Comparison of ENCODE assay signal across 1 cellular context in the genomic region with DNA sequence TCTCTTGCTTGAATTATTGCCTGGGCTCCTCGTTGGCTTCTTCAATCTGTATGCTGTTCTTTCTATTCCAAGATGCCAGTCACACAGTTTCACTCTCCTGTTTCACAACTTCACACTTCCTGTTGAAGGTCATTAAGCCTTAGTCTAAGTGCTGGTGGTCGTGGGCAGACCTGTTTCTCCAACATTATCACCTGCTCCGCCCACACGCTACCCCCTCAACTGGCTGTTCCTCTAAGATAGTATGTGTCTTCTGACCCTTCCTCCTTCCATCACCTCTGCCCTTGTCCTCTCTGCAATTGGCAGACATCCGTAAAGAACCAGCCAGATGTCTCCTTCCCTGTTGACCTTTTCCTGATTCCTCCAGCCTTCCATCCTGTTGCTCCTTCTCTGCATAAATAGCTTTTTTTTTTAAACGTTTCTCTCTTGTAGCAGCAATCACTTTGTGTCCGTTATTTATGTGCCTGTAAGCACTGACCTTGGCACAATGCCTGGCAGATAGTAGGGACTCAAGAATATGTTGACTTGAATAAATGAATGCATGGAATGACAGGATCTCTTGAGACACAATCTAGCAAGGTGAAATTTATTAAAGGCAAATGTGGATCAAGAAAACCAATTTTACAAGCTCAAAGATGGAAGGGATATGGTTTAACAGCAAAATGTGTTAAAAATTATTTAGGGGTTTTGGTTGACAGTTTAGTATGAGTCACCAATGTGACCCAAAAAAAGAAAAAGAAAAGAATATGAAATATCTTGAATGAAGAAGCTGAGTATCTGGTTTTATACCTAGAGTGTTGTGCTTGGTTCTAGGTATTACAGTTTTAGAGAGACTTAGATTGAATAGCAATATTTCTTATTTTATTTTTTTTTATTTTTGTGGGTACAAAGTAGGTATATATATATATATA.
A peak's percentile ranks its signal among the peaks of the same experiment; 100 is the strongest.
TF ChIP-seq lines count a peak whose summit lies in the region.

No MANE protein-coding gene starts in this region.

TF ChIP-seq in endothelial cell of umbilical vein, 7 proteins besides CTCF, POLR2A, EP300 and RAD21 (continued from another document):
- TF ChIP-seq EZH2 (IDR thresholded peaks at IDR 0.05; ENCODE audit: borderline replicate concordance, low read depth, low read length, severe bottlenecking) (no peak), POLR2AphosphoS5 (IDR thresholded peaks at IDR 0.05; ENCODE audit: insufficient read depth, low read depth, low read length) (peak; percentile 18), MYC (IDR thresholded peaks at IDR 0.05; ENCODE audit: low read depth, low read length) (no peak)
- TF ChIP-seq, protein P1, sequence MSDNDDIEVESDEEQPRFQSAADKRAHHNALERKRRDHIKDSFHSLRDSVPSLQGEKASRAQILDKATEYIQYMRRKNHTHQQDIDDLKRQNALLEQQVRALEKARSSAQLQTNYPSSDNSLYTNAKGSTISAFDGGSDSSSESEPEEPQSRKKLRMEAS (IDR thresholded peaks at IDR 0.05; ENCODE audit: insufficient read depth, insufficient read length) = no peak
